ENCODE assay signal across 35 cellular contexts in the genomic region with DNA sequence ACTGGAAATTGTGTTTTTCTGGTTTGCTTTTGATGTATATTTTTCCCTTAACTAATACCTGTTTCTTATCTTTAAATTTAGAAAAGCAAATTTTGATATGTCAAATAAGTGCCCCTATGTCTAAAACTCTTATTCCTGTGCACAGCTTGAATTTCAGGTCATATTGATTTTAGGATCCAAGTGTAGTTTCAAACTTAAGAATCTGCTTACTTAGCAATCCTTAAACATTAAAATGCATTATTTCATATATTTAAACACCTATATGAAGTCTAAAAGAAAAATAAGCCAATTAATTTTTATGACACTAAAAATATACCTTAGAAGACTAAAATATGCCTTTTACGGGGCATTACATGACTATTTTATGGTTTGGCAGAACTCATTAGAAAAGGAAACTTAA.
"Had no signal": no experiment of that assay in that cellular context is flagged by ENCODE, and none has a peak within 500 bp of the region (broad histone marks: within the 10 kb centered on the region; RNA-seq: fewer than 3 reads in every experiment).

No MANE protein-coding gene starts in this region.

- DNase-seq: Kasumi-1, MG63, MM.1S, MV-4-11, NCI-H1092, NCI-H1092 treated with DMSO at 0.1 percent for 48 hours, NCI-H1105, NCI-H1105 treated with DMSO at 0.1 percent for 48 hours, NCI-H1417, NCI-H1417 treated with DMSO at 0.1 percent for 48 hours, NCI-H1436, NCI-H1436 treated with DMSO at 0.1 percent for 48 hours, NCI-H146, NCI-H1694, NCI-H1694 treated with DMSO at 0.1 percent for 48 hours, NCI-H187, NCI-H187 treated with DMSO at 0.1 percent for 48 hours, NCI-H1930, NCI-H2029, NCI-H2029 treated with DMSO at 0.1 percent for 48 hours, NCI-H2081, NCI-H2081 treated with DMSO at 0.1 percent for 48 hours, NCI-H2107, NCI-H2171, NCI-H2171 treated with DMSO at 0.1 percent for 48 hours, NCI-H2227 treated with DMSO at 0.1 percent for 48 hours, NCI-H226, NCI-H446, NCI-H446 treated with DMSO at 0.1 percent for 48 hours, NCI-H510A, NCI-H510A treated with DMSO at 0.1 percent for 48 hours, NCI-H524, NCI-H524 treated with DMSO at 0.1 percent for 48 hours, NCI-H526, NCI-H526 treated with DMSO at 0.1 percent for 48 hours had no signal

- H3K9me3 ChIP-seq: MG63 had no signal

- H3K36me3 ChIP-seq: MG63 had no signal

- H3K27me3 ChIP-seq: MG63 had no signal

- H3K4me3 ChIP-seq: MG63 had no signal
